Comparison of ENCODE assay signal across 10 cellular contexts in the genomic region with DNA sequence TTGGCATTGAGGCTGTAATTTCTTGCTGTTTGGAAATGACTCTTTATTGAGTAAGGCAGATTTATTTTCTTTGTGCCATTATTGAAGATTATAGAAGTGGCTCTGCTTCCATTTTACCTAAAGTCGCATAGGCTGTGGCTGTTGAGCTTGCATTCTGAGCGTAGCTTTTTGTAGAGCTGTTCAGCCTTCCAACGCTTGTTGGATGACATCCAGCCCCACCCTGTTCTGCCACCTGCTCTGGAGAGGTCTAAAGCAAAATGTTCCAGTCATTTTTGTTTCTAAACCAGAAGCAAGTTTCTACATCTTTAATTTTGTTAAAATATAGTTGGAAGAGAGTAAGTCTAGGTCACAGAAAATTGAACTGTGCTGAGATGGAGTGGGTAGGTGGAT. TPM values are rescaled to one million over a fixed set of nuclear protein-coding genes. Genes with fewer than 3 reads are reported as not detected.
DNase-seq lines count a peak whose midpoint lies in the region; TF ChIP-seq lines count a peak whose summit lies in the region.
"Had no signal": no experiment of that assay in that cellular context is flagged by ENCODE, and none has a peak within 500 bp of the region (broad histone marks: within the 10 kb centered on the region; RNA-seq: fewer than 3 reads in every experiment).

No MANE protein-coding gene starts in this region.

- H3K4me3 ChIP-seq in prostate gland, result no peak overlapping the region

- intact Hi-C loops in prostate gland (cut with DNase I), result no loop called here

- no peak overlapping the region for H3K27ac ChIP-seq in prostate gland

- no peaks in the 10 kb centered on the region for H3K4me1 ChIP-seq in prostate gland (replicated peaks)

- no peaks in the 10 kb centered on the region for H3K27me3 ChIP-seq in prostate gland (replicated peaks; ENCODE audit: insufficient read depth)

- WGBS in prostate gland, result 29% methylated on average over 3 of the region's 3 CpGs

- no peak for TF ChIP-seq POLR2A in prostate gland (IDR thresholded peaks at IDR 0.05)

- H3K36me3 ChIP-seq in prostate gland, result no peaks in the 10 kb centered on the region

- H3K9me3 ChIP-seq in prostate gland, result no peaks in the 10 kb centered on the region

- no peak for TF ChIP-seq CTCF in prostate gland (IDR thresholded peaks at IDR 0.05)

- DNase-seq in DMS153 (lab: John Stamatoyannopoulos, UW) (peak; percentile 25), NCI-H1092 (lab: John Stamatoyannopoulos, UW) (peak; percentile 72), cerebellar cortex (ENCODE audit: low spot score) (peak; percentile 91), prostate gland (ENCODE audit: low spot score) (peak; percentile 39), NCI-H128 (lab: John Stamatoyannopoulos, UW; ENCODE audit: unreplicated experiment) (no peak), DMS114 treated with DMSO at 0.1 percent for 48 hours (lab: John Stamatoyannopoulos, UW; ENCODE audit: unreplicated experiment) (no peak)
- no peak for DNase-seq in activated T-cell treated with anti-CD3 and anti-CD28 coated beads, Interleukin-2, amount 50 U/mL, for 48 hours
- DNase-seq: activated naive CD8-positive, alpha-beta T cell treated with anti-CD3 and anti-CD28 coated beads for 36 hours; CD4-positive, CD25-positive, alpha-beta regulatory T cell; small intestine had no signal

RNA-seq across cellular contexts. Expression of a gene that starts 24.4 kb away (rescaled TPM):
- 10 to 100 TPM in 1 of 2 donors, 1 to 10 TPM in 1; 6.6 to 12.9 TPM for total RNA-seq in prostate gland

Comparison
In these comparisons a context has a peak if more than half of its experiments do, and no peak if none do; other contexts are left out.
1. DNase-seq: peak in DMS153 (single experiment), NCI-H1092 (single experiment), cerebellar cortex (single experiment) and prostate gland (single experiment); none in activated T-cell treated with anti-CD3 and anti-CD28 coated beads, Interleukin-2, amount 50 U/mL, for 48 hours (0 of 2), NCI-H128 (single experiment) and DMS114 treated with DMSO at 0.1 percent for 48 hours (single experiment).